In genomic region chr6:140897349-140897748, GRCh38 we compare ENCODE assay signal across 2 cellular contexts.
TF ChIP-seq lines count a peak whose summit lies in the region.

No MANE protein-coding gene starts in this region.

TF ChIP-seq in HepG2, 621 proteins besides CTCF, POLR2A, EP300 and RAD21 (continued from another document and continues in another):
- no peak for TF ChIP-seq TOE1 (CRISPR knock-in tag; IDR thresholded peaks at IDR 0.05)
- TF ChIP-seq TFAP4 (IDR thresholded peaks at IDR 0.05; ENCODE audit: borderline replicate concordance, low read depth), result no peak
- no peak for TF ChIP-seq ZNF7 (CRISPR knock-in tag; IDR thresholded peaks at IDR 0.05)
- TF ChIP-seq ZNF557 (CRISPR knock-in tag; IDR thresholded peaks at IDR 0.05), result no peak
- TF ChIP-seq GATAD1 (CRISPR knock-in tag; IDR thresholded peaks at IDR 0.05), result peak; percentile 11; the same call in 1 of the 2 replicates
- no peak for TF ChIP-seq ZNF776 (CRISPR knock-in tag; IDR thresholded peaks at IDR 0.05)
- TF ChIP-seq MTA3 (CRISPR knock-in tag; IDR thresholded peaks at IDR 0.05), result no peak
- no peak for TF ChIP-seq ZFP91 (CRISPR knock-in tag; IDR thresholded peaks at IDR 0.05; ENCODE audit: borderline replicate concordance)
- no peak for TF ChIP-seq GZF1 (CRISPR knock-in tag; IDR thresholded peaks at IDR 0.05)
- no peak for TF ChIP-seq CENPT (CRISPR knock-in tag; IDR thresholded peaks at IDR 0.05; ENCODE audit: low read depth)
- 0 out of 2 replicates have a peak, but pooled peaks have one; percentile 9 for TF ChIP-seq ERF (CRISPR knock-in tag; IDR thresholded peaks at IDR 0.05)
- no peak for TF ChIP-seq PTBP1 (IDR thresholded peaks at IDR 0.05; ENCODE audit: low read depth, low read length, poor library complexity, severe bottlenecking)
- no peak for TF ChIP-seq FOXP4 (CRISPR knock-in tag; IDR thresholded peaks at IDR 0.05)
- TF ChIP-seq MLX (CRISPR knock-in tag; IDR thresholded peaks at IDR 0.05), result no peak
- no peak for TF ChIP-seq SATB2 (CRISPR knock-in tag; IDR thresholded peaks at IDR 0.05)
- TF ChIP-seq ZSCAN31 (CRISPR knock-in tag; IDR thresholded peaks at IDR 0.05; ENCODE audit: low read depth), result no peak
- TF ChIP-seq ZNF552 (CRISPR knock-in tag; IDR thresholded peaks at IDR 0.05; ENCODE audit: borderline replicate concordance), result no peak
- TF ChIP-seq ZBTB46 (CRISPR knock-in tag; IDR thresholded peaks at IDR 0.05; ENCODE audit: borderline replicate concordance), result no peak
- TF ChIP-seq ZNF224 (CRISPR knock-in tag; IDR thresholded peaks at IDR 0.05), result no peak
- no peak for TF ChIP-seq MXD3 (CRISPR knock-in tag; IDR thresholded peaks at IDR 0.05)
- TF ChIP-seq ZNF501 (CRISPR knock-in tag; IDR thresholded peaks at IDR 0.05), result peak; percentile 12
- TF ChIP-seq HNRNPUL1 (IDR thresholded peaks at IDR 0.05; ENCODE audit: low read depth, low read length), result no peak
- TF ChIP-seq RAD51 (IDR thresholded peaks at IDR 0.05; ENCODE audit: borderline replicate concordance), result no peak
- no peak for TF ChIP-seq ZNF530 (CRISPR knock-in tag; IDR thresholded peaks at IDR 0.05; ENCODE audit: low read depth)
- TF ChIP-seq THAP8 (CRISPR knock-in tag; IDR thresholded peaks at IDR 0.05; ENCODE audit: borderline replicate concordance), result no peak
- no peak for TF ChIP-seq SETDB1 (CRISPR knock-in tag; IDR thresholded peaks at IDR 0.05; ENCODE audit: borderline replicate concordance)
- no peak for TF ChIP-seq DMAP1 (CRISPR knock-in tag; IDR thresholded peaks at IDR 0.05)
- TF ChIP-seq ZSCAN12 (CRISPR knock-in tag; IDR thresholded peaks at IDR 0.05), result no peak
- TF ChIP-seq KLF11 (CRISPR knock-in tag; IDR thresholded peaks at IDR 0.05), result no peak

TF ChIP-seq in GM12878, 131 proteins besides CTCF, POLR2A, EP300 and RAD21:
- no peak for TF ChIP-seq MLLT1 (IDR thresholded peaks at IDR 0.05)
- TF ChIP-seq HDAC6 (IDR thresholded peaks at IDR 0.05; ENCODE audit: unreplicated experiment), result no peak
- TF ChIP-seq YY1 (IDR thresholded peaks at IDR 0.05; ENCODE audit: low read depth, low read length), result peak; percentile 71; the same call in 1 of the 2 replicates
- TF ChIP-seq SP1 (IDR thresholded peaks at IDR 0.05; ENCODE audit: low read depth, low read length), result no peak
- TF ChIP-seq NBN (IDR thresholded peaks at IDR 0.05), result no peak
- no peak for TF ChIP-seq NR2F1 (conservative IDR thresholded peaks at IDR 0.05)
- no peak for TF ChIP-seq YBX1 (IDR thresholded peaks at IDR 0.05)
- no peak for TF ChIP-seq MTA3 (IDR thresholded peaks at IDR 0.05; ENCODE audit: borderline replicate concordance, low read length)
- TF ChIP-seq ATF2 (IDR thresholded peaks at IDR 0.05; ENCODE audit: low read length), result no peak
